Comparison of ENCODE assay signal across 26 cellular contexts in the genomic region with DNA sequence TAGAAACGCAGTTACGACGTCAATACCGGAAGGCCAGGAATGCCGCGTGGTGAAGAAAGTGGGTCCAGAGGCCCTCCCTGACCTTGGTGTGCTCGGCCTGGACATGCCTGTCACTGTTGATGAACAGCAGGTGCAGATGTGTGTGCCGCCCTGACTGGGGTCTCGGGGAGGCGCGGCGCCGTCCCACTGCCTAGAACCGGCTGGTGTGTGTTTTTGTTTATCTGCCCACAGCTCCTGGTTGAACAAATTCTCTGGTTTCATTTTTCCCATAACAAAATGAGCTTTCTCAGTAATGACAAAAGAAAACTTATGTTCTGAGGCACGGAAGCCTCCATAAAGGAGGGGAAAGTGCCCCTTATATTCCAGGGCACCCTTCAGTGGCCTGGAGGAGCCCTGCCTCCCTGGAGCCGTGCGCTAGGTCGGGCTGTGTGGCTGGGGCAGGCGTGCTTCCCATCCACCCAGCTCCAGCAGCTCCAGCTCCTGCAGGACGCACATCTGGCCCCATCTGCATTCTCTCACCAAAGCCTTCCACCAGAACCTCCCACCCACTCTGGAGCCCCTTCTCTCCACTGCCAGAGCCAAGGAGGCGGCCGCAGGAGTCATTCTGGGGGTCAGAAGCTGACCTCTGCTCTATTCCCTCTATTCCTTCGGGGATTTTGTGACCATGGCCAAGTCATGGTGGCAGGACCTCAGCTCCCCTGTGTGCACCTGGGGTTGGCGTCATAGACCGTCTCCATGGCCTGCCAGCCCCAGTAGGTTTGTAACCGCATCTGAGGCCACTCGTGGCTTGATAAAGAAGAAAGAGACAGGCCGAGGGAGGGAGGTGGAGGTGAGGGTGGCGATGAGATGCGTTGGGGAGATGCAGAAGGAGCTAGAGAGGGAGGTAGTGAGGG. TPM values are rescaled to one million over a fixed set of nuclear protein-coding genes. Genes with fewer than 3 reads are reported as not detected.
DNase-seq lines count a peak whose midpoint lies in the region; FAIRE-seq and TF ChIP-seq lines count a peak whose summit lies in the region.
"Had no signal": no experiment of that assay in that cellular context is flagged by ENCODE, and none has a peak within 500 bp of the region (broad histone marks: within the 10 kb centered on the region; RNA-seq: fewer than 3 reads in every experiment).

No MANE protein-coding gene starts in this region.

- H3K27ac ChIP-seq in left ventricle myocardium inferior (replicated peaks) (no peak overlapping the region), kidney (ENCODE audit: low read depth in 2 of 2, low read length in 2 of 2) (no peak overlapping the region), trophoblast cell (ENCODE audit: low read depth, low read length) (no peak overlapping the region), brain microvascular endothelial cell (no peak overlapping the region)
- H3K27ac ChIP-seq: SJSA1, transverse colon had no signal

- H4K8ac ChIP-seq in trophoblast cell (ENCODE audit: low read depth, low read length): no peak overlapping the region

- no peak overlapping the region for H3K9ac ChIP-seq in kidney (ENCODE audit: low read length in 2 of 2)
- H3K9ac ChIP-seq in trophoblast cell (ENCODE audit: low read length): no peak overlapping the region

- DNase-seq in cardiac septum (ENCODE audit: low spot score): peak; percentile 43
- no peak for DNase-seq in left ventricle myocardium inferior
- DNase-seq in kidney: peak; percentile 76
- DNase-seq in trophoblast cell: no peak
- no peak for DNase-seq in NCI-H128 (lab: John Stamatoyannopoulos, UW; ENCODE audit: unreplicated experiment)
- no peak for DNase-seq in activated T-cell treated with anti-CD3 and anti-CD28 coated beads for 4 hours
- DNase-seq in GM19240 (ENCODE audit: insufficient read length, low spot score): no peak
- no peak for DNase-seq in brain microvascular endothelial cell
- DNase-seq: activated CD4-positive, alpha-beta T cell treated with anti-CD3 and anti-CD28 coated beads for 1 hour; activated CD8-positive, alpha-beta T cell treated with anti-CD3 and anti-CD28 coated beads, Interleukin-2, amount 10 ng/mL, durations not matched to agents 7 days and 5 days; activated gamma-delta T cell treated with Interleukin-2 at 50 U/mL for 16 hours; C1 segment of cervical spinal cord; Calu3; H7; Kasumi-1; MV-4-11; naive B cell; NCI-H1694; NCI-H2171; NCI-H526; occipital lobe; stimulated activated CD8-positive, alpha-beta memory T cell treated with anti-CD3 and anti-CD28 coated beads, Interleukin-4, amount 100 ng/mL, for 48 hours; transverse colon had no signal

- H3K18ac ChIP-seq in trophoblast cell (ENCODE audit: low read length): peak overlapping the region; percentile 66

- H3K4me1 ChIP-seq in left ventricle myocardium inferior (peaks cover 21% of the 10 kb centered on the region), kidney (ENCODE audit: control insufficient read depth in 1 of 2, insufficient read depth in 1 of 2, low read depth in 1 of 2, low read length in 2 of 2) (peaks cover 5 to 18% of the 10 kb centered on the region in 2 donors), trophoblast cell (ENCODE audit: control insufficient read depth in 1 of 2, insufficient read depth in 2 of 2, low read length in 2 of 2) (peaks cover 16 to 25% of the 10 kb centered on the region in 2 experiments)

- no peak overlapping the region for H2AFZ ChIP-seq in trophoblast cell (ENCODE audit: insufficient read depth, low read length, poor library complexity)

- H3K36me3 ChIP-seq in left ventricle myocardium inferior (no peaks in the 10 kb centered on the region), kidney (ENCODE audit: control insufficient read depth in 1 of 2, insufficient read depth in 2 of 2, low read length in 2 of 2) (no peaks in the 10 kb centered on the region), trophoblast cell (ENCODE audit: control insufficient read depth in 1 of 2, insufficient read depth in 2 of 2, low read length in 2 of 2) (no peaks in the 10 kb centered on the region), brain microvascular endothelial cell (replicated peaks) (no peaks in the 10 kb centered on the region)
- H3K36me3 ChIP-seq: SJSA1, transverse colon had no signal

- WGBS in trophoblast cell (ENCODE audit: extremely low coverage, insufficient coverage, insufficient read length): no CpG with 5 or more reads among the region's 30 CpGs

- H3K4me3 ChIP-seq in left ventricle myocardium inferior (no peak overlapping the region), kidney (ENCODE audit: low read length in 2 of 2) (no peak overlapping the region), trophoblast cell (ENCODE audit: low read depth, low read length) (no peak overlapping the region), brain microvascular endothelial cell (ENCODE audit: low read depth, low read length) (no peak overlapping the region)
- H3K4me3 ChIP-seq: SJSA1, transverse colon had no signal

- no peaks in the 10 kb centered on the region for H3K27me3 ChIP-seq in left ventricle myocardium inferior (ENCODE audit: low read depth)
- no peaks in the 10 kb centered on the region for H3K27me3 ChIP-seq in trophoblast cell (ENCODE audit: insufficient read depth, low read length)
- no peaks in the 10 kb centered on the region for H3K27me3 ChIP-seq in brain microvascular endothelial cell (replicated peaks)
- H3K27me3 ChIP-seq: SJSA1, transverse colon had no signal

- H3K4ac ChIP-seq in trophoblast cell (ENCODE audit: low read depth, low read length): no peak overlapping the region

- peaks cover 7% of the 10 kb centered on the region for H3K79me1 ChIP-seq in trophoblast cell (ENCODE audit: low read length)

- TF ChIP-seq CTCF in left ventricle myocardium inferior (IDR thresholded peaks at IDR 0.05; ENCODE audit: borderline replicate concordance): no peak
- TF ChIP-seq CTCF in kidney (IDR thresholded peaks at IDR 0.05; ENCODE audit: borderline replicate concordance, extremely low read depth, insufficient read depth): no peak
- TF ChIP-seq CTCF in brain microvascular endothelial cell (IDR thresholded peaks at IDR 0.05; ENCODE audit: low read depth, low read length, missing control alignments): no peak

- peak overlapping the region; percentile 18 for H2BK5ac ChIP-seq in trophoblast cell (ENCODE audit: low read depth, low read length, poor library complexity)

- FAIRE-seq in kidney (lab: Jason Lieb, UNC): no peak
- FAIRE-seq: keratinocyte, TTC549 had no signal

- H3K14ac ChIP-seq in trophoblast cell (ENCODE audit: low read length): peak overlapping the region; percentile 65

- H3K23ac ChIP-seq in trophoblast cell (ENCODE audit: low read length): no peak overlapping the region

- H3K9me3 ChIP-seq in left ventricle myocardium inferior (replicated peaks): no peaks in the 10 kb centered on the region
- no peaks in the 10 kb centered on the region for H3K9me3 ChIP-seq in kidney (ENCODE audit: control insufficient read depth in 1 of 2, low read length in 2 of 2)
- peaks cover 4% of the 10 kb centered on the region for H3K9me3 ChIP-seq in trophoblast cell (ENCODE audit: insufficient read depth, low read depth, low read length)
- H3K9me3 ChIP-seq: SJSA1, transverse colon had no signal

- in situ Hi-C loops in brain microvascular endothelial cell (cut with HindIII; ENCODE audit: low pct_ligation_motif_present, low sequenced_read_pairs): no loop called here

- H3K4me2 ChIP-seq in trophoblast cell (ENCODE audit: low read length): no peak overlapping the region

- peak overlapping the region; percentile 21 for H2BK120ac ChIP-seq in trophoblast cell (ENCODE audit: insufficient read depth, low read length, poor library complexity)

- H3K79me2 ChIP-seq in trophoblast cell (ENCODE audit: control insufficient read depth, insufficient read depth, low read length, poor library complexity): no peaks in the 10 kb centered on the region

- H2AK5ac ChIP-seq in trophoblast cell (ENCODE audit: low read length): peak overlapping the region; percentile 94

- peak overlapping the region; percentile 58 for H2BK12ac ChIP-seq in trophoblast cell (ENCODE audit: low read length)

- intact Hi-C loops in cardiac septum (cut with DNase I): no loop called here
- intact Hi-C loops in left ventricle myocardium inferior (cut with micrococcal nuclease): no loop called here
- intact Hi-C loops in kidney (cut with DNase I): no loop called here

- H4K12ac ChIP-seq in trophoblast cell (ENCODE audit: low read depth, low read length): no peak overlapping the region

- peak overlapping the region; percentile 75 for H4K91ac ChIP-seq in trophoblast cell (ENCODE audit: low read depth, low read length)

RNA-seq across cellular contexts. Expression of gene COL18A1, which starts 20.1 kb away (rescaled TPM):
- total RNA-seq in cardiac septum (77.0 TPM), left ventricle myocardium inferior (66.5 TPM), kidney (316 TPM)
- 150 TPM for polyA plus RNA-seq in kidney (ENCODE audit: insufficient read depth, low read depth, low replicate concordance)
- polyA plus RNA-seq in trophoblast cell (2013): 174 and 188 TPM in 2 replicates

Comparison
In these comparisons a context has a peak if more than half of its experiments do, and no peak if none do; other contexts are left out.
1. DNase-seq: peak in cardiac septum (single experiment) and kidney (single experiment); none in left ventricle myocardium inferior (single experiment), trophoblast cell (0 of 2), NCI-H128 (single experiment), activated T-cell treated with anti-CD3 and anti-CD28 coated beads for 4 hours (single experiment), GM19240 (single experiment) and brain microvascular endothelial cell (single experiment).